Comparison of ENCODE assay signal across 2 cellular contexts in genomic region chr3:12782172-12782815, GRCh38.
TF ChIP-seq lines count a peak whose summit lies in the region.

No MANE protein-coding gene starts in this region.

TF ChIP-seq in HEK293T, 16 proteins besides CTCF, POLR2A, EP300 and RAD21:
- TF ChIP-seq ARNT (IDR thresholded peaks at IDR 0.05) (no peak), PKNOX1 (IDR thresholded peaks at IDR 0.05) (0 out of 2 replicates have a peak, but pooled peaks have one; percentile 20)

TF ChIP-seq in HepG2, 621 proteins besides CTCF, POLR2A, EP300 and RAD21:
- TF ChIP-seq MAFK (conservative IDR thresholded peaks at IDR 0.05 in 1 of 2, IDR thresholded peaks at IDR 0.05 in 1 of 2; ENCODE audit: low read length in 2 of 2) = peak; percentile 20 to 63; a peak in 2 of 4 replicates
- TF ChIP-seq MAFF (IDR thresholded peaks at IDR 0.05; ENCODE audit: low read depth, low read length) = peak; percentile 35; the same call in 1 of the 2 replicates
- TF ChIP-seq POGK (CRISPR knock-in tag; conservative IDR thresholded peaks at IDR 0.05) = no peak
TF ChIP-seq in HepG2: peak in this region for 2.
